14 cellular contexts compared by ENCODE assay signal in the genomic region with DNA sequence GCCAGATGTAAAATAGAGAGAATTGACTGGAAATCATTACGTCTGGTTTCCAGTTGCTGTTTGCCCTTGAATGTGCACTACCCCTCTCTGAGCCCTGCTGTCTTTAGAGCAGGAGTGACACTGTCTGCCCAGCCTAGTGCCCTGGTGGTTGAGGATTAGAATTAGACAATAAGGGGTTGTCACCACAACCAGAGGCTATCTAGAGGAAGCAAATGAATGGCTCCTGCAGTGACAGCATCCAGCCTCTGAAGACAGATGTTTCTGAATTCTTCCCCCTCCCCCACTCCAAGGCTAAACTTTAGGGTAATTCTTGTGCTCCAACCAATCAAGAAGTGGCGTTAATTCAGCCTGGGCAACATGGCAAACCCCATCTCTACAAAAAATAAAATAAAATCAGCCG. TPM values are rescaled to one million over a fixed set of nuclear protein-coding genes. Genes with fewer than 3 reads are reported as not detected.
DNase-seq lines count a peak whose midpoint lies in the region; ATAC-seq and TF ChIP-seq lines count a peak whose summit lies in the region.
"Had no signal": no experiment of that assay in that cellular context is flagged by ENCODE, and none has a peak within 500 bp of the region (broad histone marks: within the 10 kb centered on the region; RNA-seq: fewer than 3 reads in every experiment).

No MANE protein-coding gene starts in this region.

- H3K27ac Mint-ChIP-seq in T-helper 17 cell, result no peak overlapping the region
- H3K27ac Mint-ChIP-seq in immature natural killer cell, result peak overlapping the region; percentile 57 to 95 (median 70)

- H3K4me3 ChIP-seq in BLaER1 treated with 17β-estradiol and CSF1 and Interleukin-3, amounts not matched to agents 10 nM and 100 nM, result peak overlapping the region in 5 of 10 experiments; percentile 94 to 100 (median 97); a peak in 6 of 20 replicates
- peak overlapping the region; percentile 91 for H3K4me3 ChIP-seq in GM12865 (ENCODE audit: low read depth, low read length)
- H3K4me3 ChIP-seq in upper lobe of right lung, result no peak overlapping the region

- H3K4me3 Mint-ChIP-seq in T-helper 17 cell, result peak overlapping the region; percentile 3
- H3K4me3 Mint-ChIP-seq in immature natural killer cell, result peak overlapping the region; percentile 52 to 71 (median 56)

- H4K20me1 ChIP-seq in BLaER1 treated with 17β-estradiol and CSF1 and Interleukin-3, amounts not matched to agents 10 nM and 100 nM, result peaks cover 0 to 60% (median 22%) of the 10 kb centered on the region in 11 experiments; a peak in 11 of 22 replicates

- peak overlapping the region in 10 of 11 experiments; percentile 44 to 98 (median 94); a peak in 13 of 22 replicates for H3K9ac ChIP-seq in BLaER1 treated with 17β-estradiol and CSF1 and Interleukin-3, amounts not matched to agents 10 nM and 100 nM

- H3K27ac ChIP-seq in BLaER1 treated with 17β-estradiol and CSF1 and Interleukin-3, amounts not matched to agents 10 nM and 100 nM, result peak overlapping the region in 7 of 11 experiments; percentile 28 to 97 (median 94); a peak in 10 of 22 replicates
- no peak overlapping the region for H3K27ac ChIP-seq in upper lobe of right lung
- H3K27ac ChIP-seq: lower lobe of right lung had no signal

- no peak for ATAC-seq in T-helper 17 cell
- no peak for ATAC-seq in upper lobe of right lung
- ATAC-seq: lower lobe of right lung had no signal

- H3K27me3 Mint-ChIP-seq in T-helper 17 cell, result no peaks in the 10 kb centered on the region
- peaks cover 6 to 9% (median 8%) of the 10 kb centered on the region in 3 donors for H3K27me3 Mint-ChIP-seq in immature natural killer cell (ENCODE audit: low read depth in 3 of 3)

- no peak for TF ChIP-seq CTCF in GM12865 (IDR thresholded peaks at IDR 0.05; ENCODE audit: insufficient read depth, low read depth, low read length, missing control alignments)
- no peak for TF ChIP-seq CTCF in upper lobe of right lung (IDR thresholded peaks at IDR 0.05)

- peaks cover 68 to 74% (median 71%) of the 10 kb centered on the region in 10 experiments for H3K4me1 ChIP-seq in BLaER1 treated with 17β-estradiol and CSF1 and Interleukin-3, amounts not matched to agents 10 nM and 100 nM
- peaks cover 33% of the 10 kb centered on the region for H3K4me1 ChIP-seq in upper lobe of right lung

- H3K36me3 Mint-ChIP-seq in T-helper 17 cell (ENCODE audit: low read depth) (peaks cover 2% of the 10 kb centered on the region), immature natural killer cell (peaks cover 0 to 9% (median 4%) of the 10 kb centered on the region in 3 donors)

- no peaks in the 10 kb centered on the region for H3K9me3 ChIP-seq in BLaER1 treated with 17β-estradiol and CSF1 and Interleukin-3, amounts not matched to agents 10 nM and 100 nM (replicated peaks in 1 of 11)
- H3K9me3 ChIP-seq in T-helper 17 cell (ENCODE audit: control insufficient read depth, low read length, poor library complexity, severe bottlenecking), result no peaks in the 10 kb centered on the region
- H3K9me3 ChIP-seq in upper lobe of right lung, result no peaks in the 10 kb centered on the region
- H3K9me3 ChIP-seq: lower lobe of right lung, SK-N-SH had no signal

- peaks cover 4 to 47% (median 34%) of the 10 kb centered on the region in 11 experiments; a peak in 19 of 22 replicates for H3K36me3 ChIP-seq in BLaER1 treated with 17β-estradiol and CSF1 and Interleukin-3, amounts not matched to agents 10 nM and 100 nM
- H3K36me3 ChIP-seq in upper lobe of right lung, result peaks cover 22% of the 10 kb centered on the region

- H3K4me2 ChIP-seq in BLaER1 treated with 17β-estradiol and CSF1 and Interleukin-3, amounts not matched to agents 10 nM and 100 nM, result peak overlapping the region; percentile 88 to 100 (median 98)

- intact Hi-C loops in upper lobe of right lung (cut with DNase I), result no loop called here

- no peaks in the 10 kb centered on the region for H3K27me3 ChIP-seq in BLaER1 treated with 17β-estradiol and CSF1 and Interleukin-3, amounts not matched to agents 10 nM and 100 nM
- no peaks in the 10 kb centered on the region for H3K27me3 ChIP-seq in upper lobe of right lung

- no peaks in the 10 kb centered on the region for H3K9me3 Mint-ChIP-seq in immature natural killer cell

- DNase-seq in GM12865 (ENCODE audit: low read depth) (peak; percentile 57), T-helper 17 cell (no peak), immature natural killer cell (no peak), iPS-NIHi11 (ENCODE audit: low spot score) (no peak), upper lobe of right lung (no peak), GM03348 (ENCODE audit: low spot score) (no peak), iPS-NIHi7 (ENCODE audit: extremely low spot score) (no peak)
- DNase-seq: dermis blood vessel endothelial cell, foreskin melanocyte, IMR-90, lower lobe of right lung, NCI-H345, SK-N-SH had no signal

- H3K4me1 Mint-ChIP-seq in T-helper 17 cell, result peaks cover 42% of the 10 kb centered on the region
- H3K4me1 Mint-ChIP-seq in immature natural killer cell, result peaks cover 60 to 73% of the 10 kb centered on the region in 2 donors

RNA-seq across cellular contexts. Expression of a gene that starts 2.0 kb away (rescaled TPM):
- total RNA-seq in T-helper 17 cell (100 to 1,000 TPM in 1 of 2 donors, 10 to 100 TPM in 1; 97.5 to 105 TPM), upper lobe of right lung (101 TPM)
- polyA plus RNA-seq in immature natural killer cell, result 100 to 1,000 TPM; 110 to 184 (median 126) TPM

RNA-seq across cellular contexts. Expression of a gene that starts 29.8 kb away (rescaled TPM):
- 10 to 100 TPM; 27.7 to 31.8 TPM for total RNA-seq in T-helper 17 cell
- polyA plus RNA-seq in immature natural killer cell, result 100 to 1,000 TPM in 1 of 3 donors, 10 to 100 TPM in 2; 70.4 to 127 (median 97.4) TPM
- 6.0 TPM for total RNA-seq in upper lobe of right lung
- total RNA-seq: dermis blood vessel endothelial cell, IMR-90 had no signal
- polyA plus RNA-seq: IMR-90, SK-N-SH had no signal

RNA-seq across cellular contexts. Expression of a gene that starts 37.4 kb away (rescaled TPM):
- total RNA-seq in T-helper 17 cell (100 to 1,000 TPM; 261 to 279 TPM), upper lobe of right lung (386 TPM)
- polyA plus RNA-seq in immature natural killer cell, result 100 to 1,000 TPM; 106 to 193 (median 107) TPM

RNA-seq across cellular contexts. Expression of a gene that starts 59.6 kb away (rescaled TPM):
- total RNA-seq in T-helper 17 cell, result not detected
- not detected for polyA plus RNA-seq in immature natural killer cell
- not detected for total RNA-seq in upper lobe of right lung
- total RNA-seq: dermis blood vessel endothelial cell, IMR-90, lower lobe of right lung had no signal
- polyA plus RNA-seq: IMR-90, SK-N-SH had no signal
